Comparison of ENCODE assay signal across 29 cellular contexts in the genomic region with DNA sequence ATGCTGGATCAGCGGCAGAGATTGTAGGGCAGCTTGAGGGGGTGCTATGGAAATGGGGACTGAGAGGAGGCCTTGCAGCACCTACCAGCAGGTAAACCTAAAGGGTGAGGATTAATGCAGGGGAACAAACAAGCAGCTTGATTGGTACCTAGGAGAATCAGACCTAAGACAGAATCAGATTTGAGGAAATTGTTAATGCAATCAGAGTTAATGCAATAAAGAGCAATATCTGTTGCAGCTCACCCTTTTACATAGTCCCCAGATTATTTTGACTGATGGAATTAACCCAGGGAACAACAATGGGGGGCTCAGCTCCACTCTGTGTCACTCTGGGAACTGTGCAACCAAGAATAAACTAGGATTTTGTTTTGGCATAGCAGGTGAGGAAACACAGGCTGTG.
"Had no signal": no experiment of that assay in that cellular context is flagged by ENCODE, and none has a peak within 500 bp of the region (broad histone marks: within the 10 kb centered on the region; RNA-seq: fewer than 3 reads in every experiment).

No MANE protein-coding gene starts in this region.

- H3K27me3 ChIP-seq: ascending aorta, cardiac muscle cell had no signal

- H3K4me3 ChIP-seq: ascending aorta, cardiac muscle cell had no signal

- H3K4me1 ChIP-seq: ascending aorta had no signal

- H3K27ac ChIP-seq: ascending aorta, cardiac muscle cell, VCaP had no signal

- H3K36me3 ChIP-seq: ascending aorta, cardiac muscle cell had no signal

- DNase-seq: activated CD4-positive, alpha-beta memory T cell treated with anti-CD3 and anti-CD28 coated beads, Interleukin-2, amount 10 ng/mL, durations not matched to agents 7 days and 5 days; activated CD4-positive, alpha-beta T cell treated with anti-CD3 and anti-CD28 coated beads for 1 hour; activated CD4-positive, alpha-beta T cell treated with anti-CD3 and anti-CD28 coated beads for 36 hours; activated CD4-positive, alpha-beta T cell treated with anti-CD3 and anti-CD28 coated beads for 48 hours; activated CD4-positive, alpha-beta T cell treated with anti-CD3 and anti-CD28 coated beads, Interleukin-2, amount 10 ng/mL, durations not matched to agents 7 days and 5 days; activated CD4-positive, alpha-beta T cell treated with anti-CD3 and anti-CD28 coated beads, Interleukin-2, amount 50 U/mL, for 48 hours; activated CD4-positive, CD25-positive, alpha-beta regulatory T cell; activated CD8-positive, alpha-beta memory T cell treated with anti-CD3 and anti-CD28 coated beads for 24 hours; activated CD8-positive, alpha-beta memory T cell treated with anti-CD3 and anti-CD28 coated beads, Interleukin-2, amount 10 ng/mL, durations not matched to agents 7 days and 5 days; activated CD8-positive, alpha-beta memory T cell treated with anti-CD3 and anti-CD28 coated beads, Interleukin-2, amount 50 U/mL, for 48 hours; activated CD8-positive, alpha-beta T cell treated with anti-CD3 and anti-CD28 coated beads, Interleukin-2, amount 10 ng/mL, durations not matched to agents 7 days and 5 days; activated effector memory CD4-positive, alpha-beta T cell treated with Interleukin-2 at 50 U/mL for 16 hours; activated gamma-delta T cell; activated naive CD4-positive, alpha-beta T cell treated with anti-CD3 and anti-CD28 coated beads, Interleukin-2, amount 10 ng/mL, durations not matched to agents 7 days and 5 days; activated naive CD4-positive, alpha-beta T cell treated with Interleukin-2 at 50 U/mL for 16 hours; activated naive CD8-positive, alpha-beta T cell treated with anti-CD3 and anti-CD28 coated beads, Interleukin-2, amount 10 ng/mL, durations not matched to agents 7 days and 5 days; activated naive CD8-positive, alpha-beta T cell treated with anti-CD3 and anti-CD28 coated beads, Interleukin-2, amount 50 U/mL, for 24 hours; activated T-cell treated with anti-CD3 and anti-CD28 coated beads, Interleukin-2, amount 50 U/mL, for 24 hours; activated T-cell treated with anti-CD3 and anti-CD28 coated beads, Interleukin-2, amount 50 U/mL, for 48 hours; amygdala; anterior cingulate cortex; caudate nucleus; cerebellar nuclear complex; T-helper 1 cell; T-helper 2 cell; T-helper 9 cell had no signal

- H3K9me3 ChIP-seq: ascending aorta had no signal
